Comparison of ENCODE assay signal across 9 cellular contexts in the genomic region with DNA sequence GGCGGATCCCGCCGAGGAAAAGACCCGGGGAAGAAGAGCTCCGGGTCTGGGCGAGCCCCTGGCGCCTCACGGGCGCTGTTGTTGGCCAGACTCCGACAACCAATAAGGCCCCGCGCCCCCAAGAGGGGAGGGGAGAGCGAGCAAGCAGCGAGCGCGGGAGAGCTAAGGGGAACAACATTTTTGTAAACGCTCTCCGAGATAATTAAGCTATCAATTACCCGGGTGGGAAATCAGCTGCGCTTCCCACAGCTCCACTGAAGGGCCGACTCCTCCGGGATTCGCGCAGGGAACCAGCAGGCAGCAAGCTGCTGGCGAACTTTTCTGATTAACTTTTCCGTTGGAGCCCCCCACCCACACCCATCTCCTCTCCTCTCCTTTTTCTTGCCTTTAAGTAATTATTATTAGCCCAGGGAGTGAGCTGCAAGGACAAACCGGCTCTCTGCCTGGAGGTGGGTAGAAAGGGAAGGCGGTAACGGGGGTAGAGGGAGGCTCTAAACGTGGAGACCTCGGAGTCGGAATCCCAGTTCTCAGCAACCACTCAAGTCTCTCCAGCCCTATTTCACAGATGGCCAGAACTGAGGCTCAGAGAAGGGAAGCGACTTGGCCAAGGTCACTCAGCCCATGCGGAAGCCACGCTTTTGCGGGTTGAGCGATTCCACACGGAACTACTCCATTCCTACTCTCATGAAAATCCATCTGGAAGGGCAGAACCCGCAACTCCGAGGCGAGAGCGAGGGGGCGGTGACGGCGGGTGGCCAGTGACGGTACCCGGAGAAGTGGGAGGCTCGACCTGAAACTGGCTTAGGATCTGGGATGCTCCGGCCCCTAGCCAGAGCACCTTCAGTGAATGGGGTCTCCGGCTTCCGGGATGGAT. TPM values are rescaled to one million over a fixed set of nuclear protein-coding genes. Genes with fewer than 3 reads are reported as not detected.
DNase-seq lines count a peak whose midpoint lies in the region; TF ChIP-seq lines count a peak whose summit lies in the region.
"Had no signal": no experiment of that assay in that cellular context is flagged by ENCODE, and none has a peak within 500 bp of the region (broad histone marks: within the 10 kb centered on the region; RNA-seq: fewer than 3 reads in every experiment).

No MANE protein-coding gene starts in this region.

- TF ChIP-seq CTCF in GM06990 (IDR thresholded peaks at IDR 0.05; ENCODE audit: insufficient read depth, low read length, poor library complexity, severe bottlenecking) (no peak), left ventricle myocardium inferior (IDR thresholded peaks at IDR 0.05; ENCODE audit: borderline replicate concordance) (no peak), retinal pigment epithelial cell (conservative IDR thresholded peaks at IDR 0.05; ENCODE audit: low read depth, low read length) (no peak)

- H3K36me3 ChIP-seq in GM06990 (ENCODE audit: control insufficient read depth, insufficient read depth, low read length) (no peaks in the 10 kb centered on the region), left ventricle myocardium inferior (no peaks in the 10 kb centered on the region)

- intact Hi-C loops in left ventricle myocardium inferior (cut with micrococcal nuclease) = no loop called here

- H3K4me1 ChIP-seq in left ventricle myocardium inferior = peaks cover 27% of the 10 kb centered on the region

- no peak overlapping the region for H3K27ac ChIP-seq in left ventricle myocardium inferior (replicated peaks)

- DNase-seq in GM06990 (ENCODE audit: extremely low read depth, insufficient read length) = peak; percentile 6
- DNase-seq in NCI-H2171 treated with DMSO at 0.1 percent for 48 hours (lab: John Stamatoyannopoulos, UW) = peak; percentile 88
- no peak for DNase-seq in left ventricle myocardium inferior
- no peak for DNase-seq in retinal pigment epithelial cell (ENCODE audit: low read depth)
- no peak for DNase-seq in stimulated activated CD4-positive, alpha-beta T cell treated with anti-CD3 and anti-CD28 coated beads, Interleukin-15, amount 100 ng/mL, for 24 hours
- DNase-seq in stimulated activated CD4-positive, alpha-beta T cell treated with anti-CD3 and anti-CD28 coated beads, Interleukin-2, amount 100 ng/mL, for 48 hours = no peak
- DNase-seq in HT-29 (ENCODE audit: low spot score) = no peak
- DNase-seq in ureter (ENCODE audit: low spot score) = no peak
- DNase-seq: IMR-90 had no signal

- H3K4me3 ChIP-seq in GM06990 (replicated peaks; ENCODE audit: low read depth, low read length) (no peak overlapping the region), left ventricle myocardium inferior (peak overlapping the region; percentile 62), retinal pigment epithelial cell (ENCODE audit: low read length) (peak overlapping the region; percentile 28)

- peaks cover 1% of the 10 kb centered on the region; the same call in 1 of the 2 replicates for H3K27me3 ChIP-seq in GM06990 (replicated peaks; ENCODE audit: control insufficient read depth, insufficient read depth, low read length)
- H3K27me3 ChIP-seq in left ventricle myocardium inferior (ENCODE audit: low read depth) = peaks cover 99% of the 10 kb centered on the region

- no peaks in the 10 kb centered on the region for H3K9me3 ChIP-seq in left ventricle myocardium inferior (replicated peaks)

RNA-seq across cellular contexts. Expression of a gene that starts 1.3 kb away (rescaled TPM):
- total RNA-seq in left ventricle myocardium inferior (6.1 TPM), ureter (19.6 TPM)
- 2.6 and 4.0 TPM in 2 replicates for total RNA-seq in HT-29 (2014; rRNA removed; shearing (Covaris generic))

Comparison
In these comparisons a context has a peak if more than half of its experiments do, and no peak if none do; other contexts are left out.
1. DNase-seq: peak in GM06990 (single experiment) and NCI-H2171 treated with DMSO at 0.1 percent for 48 hours (single experiment); none in left ventricle myocardium inferior (single experiment), retinal pigment epithelial cell (single experiment), stimulated activated CD4-positive, alpha-beta T cell treated with anti-CD3 and anti-CD28 coated beads, Interleukin-15, amount 100 ng/mL, for 24 hours (single experiment), stimulated activated CD4-positive, alpha-beta T cell treated with anti-CD3 and anti-CD28 coated beads, Interleukin-2, amount 100 ng/mL, for 48 hours (0 of 2), HT-29 (single experiment) and ureter (single experiment).